Comparison of ENCODE assay signal across 9 cellular contexts in the genomic region with DNA sequence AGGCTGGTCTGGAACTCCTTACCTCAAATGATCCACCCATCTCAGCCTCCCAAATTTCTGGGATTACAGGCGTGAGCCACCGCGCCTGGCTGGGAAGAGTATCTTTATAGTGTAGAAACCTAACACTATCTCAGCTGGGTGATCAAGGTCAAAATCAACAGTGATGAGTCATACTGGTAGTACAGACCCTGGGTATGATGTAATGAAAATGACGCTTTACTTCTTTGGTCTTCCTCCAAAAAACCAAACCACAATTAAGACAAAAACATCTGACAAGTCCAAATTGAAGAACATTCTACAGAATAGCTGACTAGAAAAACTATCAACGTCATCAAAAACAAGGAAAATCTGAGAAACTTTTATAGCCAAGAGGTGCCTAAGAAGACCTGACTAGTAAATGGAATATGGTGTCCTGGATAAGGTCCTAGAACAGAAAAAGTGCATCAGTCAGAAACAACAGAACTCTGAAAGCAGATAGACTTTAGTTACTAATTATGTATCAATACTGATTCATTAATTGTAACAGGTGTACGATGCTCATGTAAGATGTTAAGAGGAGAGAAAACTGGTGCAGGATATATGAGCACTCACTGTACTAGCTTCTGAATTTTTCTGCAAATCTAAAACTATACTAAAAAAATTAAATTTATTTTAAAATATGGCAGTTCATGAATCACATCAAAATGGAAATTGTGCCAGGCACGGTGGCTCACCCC. TPM values are rescaled to one million over a fixed set of nuclear protein-coding genes. Genes with fewer than 3 reads are reported as not detected.
DNase-seq lines count a peak whose midpoint lies in the region; ATAC-seq, FAIRE-seq and TF ChIP-seq lines count a peak whose summit lies in the region.
"Had no signal": no experiment of that assay in that cellular context is flagged by ENCODE, and none has a peak within 500 bp of the region (broad histone marks: within the 10 kb centered on the region; RNA-seq: fewer than 3 reads in every experiment).

No MANE protein-coding gene starts in this region.

- no peaks in the 10 kb centered on the region for H3K36me3 ChIP-seq in naive thymus-derived CD4-positive, alpha-beta T cell (ENCODE audit: control insufficient read depth in 2 of 3, insufficient read depth in 3 of 3, low read length in 3 of 3)
- H3K36me3 ChIP-seq in colonic mucosa: no peaks in the 10 kb centered on the region

- peak overlapping the region; percentile 59 for H3K27ac Mint-ChIP-seq in activated T-helper 1 cell treated with anti-CD3 and anti-CD28 coated beads, Interleukin-12 subunit alpha, Interleukin-12 subunit beta, Interleukin-2, Interleukin-4 antibody, amounts not matched to agents 30 ng/mL and 10 ng/mL and 1 ng/mL, durations not matched to agents 14 hours and 24 hours and 36 hours
- H3K27ac Mint-ChIP-seq in naive thymus-derived CD4-positive, alpha-beta T cell: peak overlapping the region in 8 of 9 donors; percentile 1 to 72 (median 32)

- no peak for FAIRE-seq in GM12892 (lab: Jason Lieb, UNC)

- H3K4me3 ChIP-seq in naive thymus-derived CD4-positive, alpha-beta T cell (ENCODE audit: low read length): no peak overlapping the region
- H3K4me3 ChIP-seq in colonic mucosa: no peak overlapping the region

- H3K36me3 Mint-ChIP-seq in activated T-helper 1 cell treated with anti-CD3 and anti-CD28 coated beads, Interleukin-12 subunit alpha, Interleukin-12 subunit beta, Interleukin-2, Interleukin-4 antibody, amounts not matched to agents 30 ng/mL and 10 ng/mL and 1 ng/mL, durations not matched to agents 14 hours and 24 hours and 36 hours (ENCODE audit: low read depth): peaks cover 5% of the 10 kb centered on the region
- peaks cover 0 to 4% (median 0%) of the 10 kb centered on the region in 5 donors for H3K36me3 Mint-ChIP-seq in naive thymus-derived CD4-positive, alpha-beta T cell

- peaks cover 11% of the 10 kb centered on the region for H3K9me3 Mint-ChIP-seq in activated T-helper 1 cell treated with anti-CD3 and anti-CD28 coated beads, Interleukin-12 subunit alpha, Interleukin-12 subunit beta, Interleukin-2, Interleukin-4 antibody, amounts not matched to agents 30 ng/mL and 10 ng/mL and 1 ng/mL, durations not matched to agents 14 hours and 24 hours and 36 hours
- peaks cover 0 to 5% (median 0%) of the 10 kb centered on the region in 11 donors for H3K9me3 Mint-ChIP-seq in naive thymus-derived CD4-positive, alpha-beta T cell

- peaks cover 6% of the 10 kb centered on the region for H3K27me3 Mint-ChIP-seq in activated T-helper 1 cell treated with anti-CD3 and anti-CD28 coated beads, Interleukin-12 subunit alpha, Interleukin-12 subunit beta, Interleukin-2, Interleukin-4 antibody, amounts not matched to agents 30 ng/mL and 10 ng/mL and 1 ng/mL, durations not matched to agents 14 hours and 24 hours and 36 hours (ENCODE audit: insufficient read depth)
- peaks cover 0 to 11% (median 0%) of the 10 kb centered on the region in 5 donors for H3K27me3 Mint-ChIP-seq in naive thymus-derived CD4-positive, alpha-beta T cell

- peak overlapping the region; percentile 2 for H3K4me3 Mint-ChIP-seq in activated T-helper 1 cell treated with anti-CD3 and anti-CD28 coated beads, Interleukin-12 subunit alpha, Interleukin-12 subunit beta, Interleukin-2, Interleukin-4 antibody, amounts not matched to agents 30 ng/mL and 10 ng/mL and 1 ng/mL, durations not matched to agents 14 hours and 24 hours and 36 hours
- peak overlapping the region in 2 of 10 donors; percentile 13 to 60 for H3K4me3 Mint-ChIP-seq in naive thymus-derived CD4-positive, alpha-beta T cell

- DNase-seq in activated T-helper 1 cell treated with anti-CD3 and anti-CD28 coated beads, Interleukin-12 subunit alpha, Interleukin-12 subunit beta, Interleukin-2, Interleukin-4 antibody, amounts not matched to agents 30 ng/mL and 10 ng/mL and 1 ng/mL, durations not matched to agents 14 hours and 24 hours and 36 hours (ENCODE audit: low spot score): peak; percentile 44
- peak in 7 of 9 donors; percentile 21 to 69 (median 58) for DNase-seq in naive thymus-derived CD4-positive, alpha-beta T cell
- DNase-seq in GM12892 (ENCODE audit: insufficient read length): no peak
- no peak for DNase-seq in colonic mucosa
- DNase-seq: NCI-H1105 had no signal

- TF ChIP-seq POLR2A in GM12892 (IDR thresholded peaks at IDR 0.05; ENCODE audit: low read depth, low read length): no peak

- H3K27me3 ChIP-seq in naive thymus-derived CD4-positive, alpha-beta T cell (ENCODE audit: control insufficient read depth in 2 of 2, insufficient read depth in 2 of 2, low read length in 2 of 2): no peaks in the 10 kb centered on the region
- H3K27me3 ChIP-seq in colonic mucosa: no peaks in the 10 kb centered on the region

- ATAC-seq in GM18520 (IDR thresholded peaks at IDR 0.05; ENCODE audit: unreplicated experiment) (peak; percentile 60), HG03280 (IDR thresholded peaks at IDR 0.05; ENCODE audit: unreplicated experiment) (peak; percentile 92), GM21528 (IDR thresholded peaks at IDR 0.05; ENCODE audit: low FRiP score, unreplicated experiment) (no peak), HG02938 (IDR thresholded peaks at IDR 0.05; ENCODE audit: unreplicated experiment) (no peak)
- ATAC-seq in naive thymus-derived CD4-positive, alpha-beta T cell: peak; percentile 94

- CTCF ChIA-PET in naive thymus-derived CD4-positive, alpha-beta T cell (lab: Charles Lee): interaction anchor here (0.6 to 1.6 kb wide), 4 partner anchors 19 to 417 kb away, joined by 3 to 4 read pairs (median 3); no protein-coding TSS in a partner anchor

- intact Hi-C loops in activated T-helper 1 cell treated with anti-CD3 and anti-CD28 coated beads, Interleukin-12 subunit alpha, Interleukin-12 subunit beta, Interleukin-2, Interleukin-4 antibody, amounts not matched to agents 30 ng/mL and 10 ng/mL and 1 ng/mL, durations not matched to agents 14 hours and 24 hours and 36 hours (cut with micrococcal nuclease): loop anchor here (1.0 to 10.0 kb wide), 4 partner anchors 8 to 1093 kb away; partner anchors contain the start of genes PDCL3 and REV1
- intact Hi-C loops in naive thymus-derived CD4-positive, alpha-beta T cell (cut with micrococcal nuclease): loop anchor here (1.0 to 2.0 kb wide), 3 partner anchors 8 to 26 kb away; partner anchors contain the start of gene PDCL3 (in 2 of the 2)
- intact Hi-C loops in colonic mucosa (cut with DNase I): no loop called here

- no peak overlapping the region for H3K27ac ChIP-seq in naive thymus-derived CD4-positive, alpha-beta T cell (ENCODE audit: low read depth, low read length)
- no peak overlapping the region for H3K27ac ChIP-seq in colonic mucosa

- no peaks in the 10 kb centered on the region for H3K9me3 ChIP-seq in naive thymus-derived CD4-positive, alpha-beta T cell (ENCODE audit: control insufficient read depth in 2 of 3, low read length in 3 of 3)
- no peaks in the 10 kb centered on the region for H3K9me3 ChIP-seq in colonic mucosa

- H3K4me1 ChIP-seq in naive thymus-derived CD4-positive, alpha-beta T cell (ENCODE audit: control insufficient read depth in 2 of 2, insufficient read depth in 2 of 2, low read length in 2 of 2): peaks cover 7 to 16% of the 10 kb centered on the region in 2 donors
- no peaks in the 10 kb centered on the region for H3K4me1 ChIP-seq in colonic mucosa

- no peak for TF ChIP-seq CTCF in colonic mucosa (IDR thresholded peaks at IDR 0.05)

- H3K4me1 Mint-ChIP-seq in activated T-helper 1 cell treated with anti-CD3 and anti-CD28 coated beads, Interleukin-12 subunit alpha, Interleukin-12 subunit beta, Interleukin-2, Interleukin-4 antibody, amounts not matched to agents 30 ng/mL and 10 ng/mL and 1 ng/mL, durations not matched to agents 14 hours and 24 hours and 36 hours (ENCODE audit: low read depth): peaks cover 57% of the 10 kb centered on the region
- peaks cover 17 to 51% (median 30%) of the 10 kb centered on the region in 7 donors for H3K4me1 Mint-ChIP-seq in naive thymus-derived CD4-positive, alpha-beta T cell

- POLR2A ChIA-PET in naive thymus-derived CD4-positive, alpha-beta T cell (lab: Charles Lee): interaction anchor here (0.7 to 1.3 kb wide), 5 partner anchors 10 to 564 kb away, joined by 3 to 4 read pairs (median 3); partner anchors contain the start of gene PDCL3

- H3K9ac ChIP-seq in colonic mucosa (ENCODE audit: low read depth in 2 of 2, low read length in 2 of 2): no peak overlapping the region

RNA-seq across cellular contexts. Expression of gene PDCL3, which starts 25.4 kb away (rescaled TPM):
- total RNA-seq in activated T-helper 1 cell treated with anti-CD3 and anti-CD28 coated beads, Interleukin-12 subunit alpha, Interleukin-12 subunit beta, Interleukin-2, Interleukin-4 antibody, amounts not matched to agents 30 ng/mL and 10 ng/mL and 1 ng/mL, durations not matched to agents 14 hours and 24 hours and 36 hours: 39.2 and 45.5 TPM in 2 replicates
- total RNA-seq in naive thymus-derived CD4-positive, alpha-beta T cell: 10 to 100 TPM; 16.6 to 31.9 (median 19.9) TPM
- 10 to 100 TPM; 61.9 to 63.4 TPM for polyA plus RNA-seq in naive thymus-derived CD4-positive, alpha-beta T cell
- polyA plus RNA-seq in GM12892 (2012; ENCODE audit: missing spikeins): 33.9 TPM
- 10 to 100 TPM; 20.7 to 21.4 TPM for total RNA-seq in colonic mucosa

Comparison
In these comparisons a context has a peak if more than half of its experiments do, and no peak if none do; other contexts are left out.
1. ATAC-seq: peak in GM18520 (single experiment), HG03280 (single experiment) and naive thymus-derived CD4-positive, alpha-beta T cell (single experiment); none in GM21528 (single experiment) and HG02938 (single experiment).
2. DNase-seq: peak in activated T-helper 1 cell treated with anti-CD3 and anti-CD28 coated beads, Interleukin-12 subunit alpha, Interleukin-12 subunit beta, Interleukin-2, Interleukin-4 antibody, amounts not matched to agents 30 ng/mL and 10 ng/mL and 1 ng/mL, durations not matched to agents 14 hours and 24 hours and 36 hours (single experiment) and naive thymus-derived CD4-positive, alpha-beta T cell (7 of 9); none in GM12892 (single experiment) and colonic mucosa (single experiment).